Comparison of ENCODE assay signal across 22 cellular contexts in the genomic region with DNA sequence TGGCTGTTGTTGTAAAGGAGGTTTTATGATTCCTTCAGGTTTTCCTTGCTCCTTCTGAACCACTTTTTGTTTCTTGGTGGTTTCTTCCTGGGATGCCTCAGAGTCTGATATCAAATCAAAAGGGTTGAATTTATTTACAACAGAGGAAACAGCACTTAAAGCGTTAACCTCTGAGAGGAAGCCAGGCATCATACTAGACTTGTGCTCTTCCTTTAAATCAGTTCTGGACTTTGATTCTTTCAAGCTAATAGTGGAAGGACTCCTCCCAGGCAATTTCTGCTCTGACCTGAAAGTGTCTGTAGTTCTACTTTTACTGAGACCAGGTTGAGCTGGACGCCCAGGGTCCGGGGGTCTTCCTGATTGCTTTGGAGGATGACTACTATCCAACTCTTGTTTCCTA.
"Had no signal": no experiment of that assay in that cellular context is flagged by ENCODE, and none has a peak within 500 bp of the region (broad histone marks: within the 10 kb centered on the region; RNA-seq: fewer than 3 reads in every experiment).

No MANE protein-coding gene starts in this region.

- H3K4me2 ChIP-seq: SK-N-SH had no signal

- DNase-seq: IMR-90, Karpas-422, KG1, MG63, NCI-H1092, NCI-H1105 treated with DMSO at 0.1 percent for 48 hours, NCI-H1417 treated with DMSO at 0.1 percent for 48 hours, NCI-H146, NCI-H1694 treated with DMSO at 0.1 percent for 48 hours, NCI-H2029, NCI-H2081 treated with DMSO at 0.1 percent for 48 hours, NCI-H2171, NCI-H226, NCI-H510A, NCI-H524 treated with DMSO at 0.1 percent for 48 hours, NCI-H69, NCI-H774, SHP77, SK-N-SH, SW 1271 had no signal

- H3K9me2 ChIP-seq: SK-N-SH had no signal

- H3K9ac ChIP-seq: SK-N-SH had no signal

- H3K36me3 ChIP-seq: MG63 had no signal

- H3K27ac ChIP-seq: HL-60, RWPE1 had no signal

- H3K4me3 ChIP-seq: MG63 had no signal

- H3K9me3 ChIP-seq: MG63, SK-N-SH had no signal

- H3K27me3 ChIP-seq: MG63 had no signal
